ENCODE assay signal across 28 cellular contexts in the genomic region with DNA sequence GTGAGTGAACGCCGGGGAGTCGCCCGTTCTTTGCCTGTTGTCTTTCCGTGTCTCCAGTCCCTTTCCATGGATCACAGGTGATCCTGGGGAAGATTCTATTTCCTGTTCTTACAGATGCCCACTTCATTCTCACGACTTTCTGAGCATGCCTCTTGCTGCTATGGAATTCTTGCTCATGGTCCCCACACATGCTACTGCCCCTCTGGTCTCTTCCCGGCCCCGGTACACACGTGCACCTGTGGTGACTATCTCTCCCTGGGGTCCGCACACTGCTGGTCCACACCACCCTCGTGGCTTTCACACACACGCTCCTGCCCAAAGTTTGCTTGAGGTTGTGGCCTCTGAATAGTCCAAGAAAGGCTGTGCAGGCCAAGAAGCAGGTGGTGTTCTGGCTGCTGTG.
"Had no signal": no experiment of that assay in that cellular context is flagged by ENCODE, and none has a peak within 500 bp of the region (broad histone marks: within the 10 kb centered on the region; RNA-seq: fewer than 3 reads in every experiment).

No MANE protein-coding gene starts in this region.

- H3K9me3 Mint-ChIP-seq: natural killer cell treated with Interleukin-12 subunit alpha and Interleukin-12 subunit beta and Interleukin-15 and Interleukin-18, amount 100 ng/mL, for 72 hours; stimulated activated naive B cell treated with anti-CD40 and anti-IgM and Interleukin-4, amounts not matched to agents 10 μg/mL and 1 μg/mL and 100 μg/mL, for 72 hours had no signal

- DNase-seq: heart right ventricle; islet precursor cell; left ventricle myocardium inferior; mesendoderm; mucosa of descending colon; naive thymus-derived CD4-positive, alpha-beta T cell; ovary; stimulated activated CD4-positive, alpha-beta T cell treated with anti-CD3 and anti-CD28 coated beads, Interleukin-12 subunit alpha, Interleukin-12 subunit beta, amount 100 ng/mL, for 4 hours; stimulated activated CD4-positive, alpha-beta T cell treated with anti-CD3 and anti-CD28 coated beads, Interleukin-15, amount 100 ng/mL, for 24 hours; stimulated activated CD4-positive, alpha-beta T cell treated with anti-CD3 and anti-CD28 coated beads, Interleukin-2, amount 100 ng/mL, for 24 hours; stimulated activated CD4-positive, alpha-beta T cell treated with anti-CD3 and anti-CD28 coated beads, Interleukin-4, amount 100 ng/mL, for 1 hour; stimulated activated naive B cell treated with anti-CD40 and anti-IgM and Interleukin-4, amounts not matched to agents 10 μg/mL and 1 μg/mL and 100 μg/mL, for 72 hours; stimulated activated naive CD8-positive, alpha-beta T cell treated with anti-CD3 and anti-CD28 coated beads, Interleukin-15, Interleukin-2, amounts not matched to agents 100 U/mL and 50 U/mL, for 24 hours; stomach; tibial artery; trophoblast cell; upper lobe of right lung had no signal

- H3K4me1 ChIP-seq: heart right ventricle, left ventricle myocardium inferior, neural progenitor cell, right atrium auricular region, stomach, upper lobe of right lung had no signal

- ATAC-seq: heart right ventricle; mucosa of descending colon; naive thymus-derived CD4-positive, alpha-beta T cell; natural killer cell treated with Interleukin-12 subunit alpha and Interleukin-12 subunit beta and Interleukin-15 and Interleukin-18, amount 100 ng/mL, for 72 hours; sciatic nerve; stimulated activated naive B cell treated with anti-CD40 and anti-IgM and Interleukin-4, amounts not matched to agents 10 μg/mL and 1 μg/mL and 100 μg/mL, for 72 hours; stimulated activated naive CD8-positive, alpha-beta T cell treated with anti-CD3 and anti-CD28 coated beads, Interleukin-15, Interleukin-2, amounts not matched to agents 100 U/mL and 50 U/mL, for 24 hours; upper lobe of right lung had no signal

- H3K4me2 ChIP-seq: hepatocyte, neural progenitor cell had no signal

- H3K27ac Mint-ChIP-seq: mesothelial cell of epicardium; naive thymus-derived CD4-positive, alpha-beta T cell; natural killer cell treated with Interleukin-12 subunit alpha and Interleukin-12 subunit beta and Interleukin-15 and Interleukin-18, amount 100 ng/mL, for 72 hours; neural progenitor cell; progenitor cell of endocrine pancreas; stimulated activated naive B cell treated with anti-CD40 and anti-IgM and Interleukin-4, amounts not matched to agents 10 μg/mL and 1 μg/mL and 100 μg/mL, for 72 hours had no signal

- H3K36me3 ChIP-seq: heart right ventricle, left ventricle myocardium inferior, neural progenitor cell, ovary, right atrium auricular region, stomach, thoracic aorta, tibial artery, upper lobe of right lung had no signal

- H3K9me3 ChIP-seq: heart right ventricle, left ventricle myocardium inferior, mucosa of descending colon, ovary, right atrium auricular region, stomach, thoracic aorta, tibial artery, upper lobe of right lung had no signal

- H3K79me2 ChIP-seq: hepatocyte had no signal

- FAIRE-seq: urothelium cell line had no signal

- H3K4me1 Mint-ChIP-seq: mesothelial cell of epicardium; naive thymus-derived CD4-positive, alpha-beta T cell had no signal

- H3K4me3 ChIP-seq: heart right ventricle, hepatocyte, left ventricle myocardium inferior, lung, mucosa of descending colon, neural progenitor cell, ovary, right atrium auricular region, skin epidermis, stomach, thoracic aorta, tibial artery, upper lobe of right lung had no signal

- H3K27me3 ChIP-seq: hepatocyte, neural progenitor cell, ovary, right atrium auricular region, tibial artery had no signal

- H3K4me3 Mint-ChIP-seq: mesothelial cell of epicardium; naive thymus-derived CD4-positive, alpha-beta T cell; natural killer cell treated with Interleukin-12 subunit alpha and Interleukin-12 subunit beta and Interleukin-15 and Interleukin-18, amount 100 ng/mL, for 72 hours; neural progenitor cell; stimulated activated naive B cell treated with anti-CD40 and anti-IgM and Interleukin-4, amounts not matched to agents 10 μg/mL and 1 μg/mL and 100 μg/mL, for 72 hours had no signal

- H2AFZ ChIP-seq: hepatocyte, neural progenitor cell had no signal

- H3K36me3 Mint-ChIP-seq: mesothelial cell of epicardium; naive thymus-derived CD4-positive, alpha-beta T cell; natural killer cell treated with Interleukin-12 subunit alpha and Interleukin-12 subunit beta and Interleukin-15 and Interleukin-18, amount 100 ng/mL, for 72 hours; stimulated activated naive B cell treated with anti-CD40 and anti-IgM and Interleukin-4, amounts not matched to agents 10 μg/mL and 1 μg/mL and 100 μg/mL, for 72 hours had no signal

- H3K9ac ChIP-seq: neural progenitor cell had no signal

- H3K27ac ChIP-seq: heart right ventricle, hepatocyte, left ventricle myocardium inferior, neural progenitor cell, ovary, right atrium auricular region, skin epidermis, stomach, thoracic aorta, tibial artery, upper lobe of right lung had no signal
